Comparison of ENCODE assay signal across 10 cellular contexts in the genomic region with DNA sequence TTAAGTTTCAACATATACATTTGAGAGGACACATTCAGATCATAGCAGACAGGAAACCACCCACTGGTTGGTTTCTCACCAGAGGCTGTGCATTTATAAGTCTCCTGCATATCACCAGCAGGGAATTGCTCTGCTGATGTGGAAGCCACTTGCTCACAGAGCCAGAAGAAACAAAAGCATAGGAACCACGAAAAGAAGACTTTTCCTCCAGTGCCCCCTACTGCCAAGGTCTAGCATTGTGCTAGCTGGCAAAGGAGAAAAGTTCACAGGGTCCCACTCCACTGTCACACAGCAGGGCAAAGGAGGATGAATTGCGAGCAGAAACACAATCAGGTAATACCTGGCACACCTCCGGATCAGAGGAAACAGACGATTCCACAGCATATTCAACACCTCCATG. TPM values are rescaled to one million over a fixed set of nuclear protein-coding genes. Genes with fewer than 3 reads are reported as not detected.
DNase-seq lines count a peak whose midpoint lies in the region; ATAC-seq, FAIRE-seq and TF ChIP-seq lines count a peak whose summit lies in the region.
"Had no signal": no experiment of that assay in that cellular context is flagged by ENCODE, and none has a peak within 500 bp of the region (broad histone marks: within the 10 kb centered on the region; RNA-seq: fewer than 3 reads in every experiment).

No MANE protein-coding gene starts in this region.

- no peaks in the 10 kb centered on the region for H3K9me3 ChIP-seq in Panc1 (ENCODE audit: control insufficient read depth, insufficient read depth, low read depth, low read length)
- no peaks in the 10 kb centered on the region for H3K9me3 ChIP-seq in keratinocyte (ENCODE audit: control insufficient read depth, low read depth, low read length)

- H3K27me3 ChIP-seq in BJ (ENCODE audit: control insufficient read depth, insufficient read depth, low read length) (no peaks in the 10 kb centered on the region), Panc1 (ENCODE audit: control insufficient read depth, insufficient read depth, low read length) (no peaks in the 10 kb centered on the region; the same call in 1 of the 2 replicates), keratinocyte (ENCODE audit: control insufficient read depth, extremely low read depth, insufficient read depth, low read length) (no peaks in the 10 kb centered on the region)

- H3K79me2 ChIP-seq in keratinocyte (ENCODE audit: control insufficient read depth, insufficient read depth, low read length), result no peaks in the 10 kb centered on the region

- in situ Hi-C loops in Panc1 (cut with HindIII; ENCODE audit: low pct_unique_long_range_greater_than_20kb, low sequenced_read_pairs), result no loop called here

- H4K20me1 ChIP-seq in keratinocyte (ENCODE audit: control insufficient read depth, extremely low read depth, insufficient read depth, low read length), result no peaks in the 10 kb centered on the region

- H3K36me3 Mint-ChIP-seq in natural killer cell, result no peaks in the 10 kb centered on the region

- CTCF ChIA-PET in BJ (lab: Yijun Ruan, JAX) (interaction anchor here (0.7 kb wide), 1 partner anchor 231 kb away, joined by 3 read pairs; no protein-coding TSS in a partner anchor), Panc1 (lab: Charles Lee) (interaction anchor here (0.5 kb wide), 1 partner anchor 103 kb away, joined by 4 read pairs; no protein-coding TSS in a partner anchor)

- H3K4me1 Mint-ChIP-seq in natural killer cell, result no peaks in the 10 kb centered on the region

- H3K4me2 ChIP-seq in keratinocyte (ENCODE audit: control insufficient read depth, extremely low read depth, insufficient read depth, low read depth, low read length), result no peak overlapping the region

- TF ChIP-seq CTCF in BJ (IDR thresholded peaks at IDR 0.05; ENCODE audit: insufficient read depth, low read depth, low read length), result 0 out of 2 replicates have a peak, but pooled peaks have one; percentile 21
- peak; percentile 44 for TF ChIP-seq CTCF in Panc1 (IDR thresholded peaks at IDR 0.05)
- peak; percentile 23 to 43 (median 28) for TF ChIP-seq CTCF in keratinocyte (optimal IDR thresholded peaks at IDR 0.05 in 1 of 3, IDR thresholded peaks at IDR 0.05 in 1 of 3, conservative IDR thresholded peaks at IDR 0.05 in 1 of 3; ENCODE audit: extremely low read depth in 1 of 3, insufficient read depth in 2 of 3, low read length in 3 of 3)
- TF ChIP-seq CTCF in natural killer cell (IDR thresholded peaks at IDR 0.05), result no peak

- no peak overlapping the region for H3K27ac Mint-ChIP-seq in natural killer cell

- peaks cover 6 to 17% of the 10 kb centered on the region in 2 donors for H3K27me3 Mint-ChIP-seq in natural killer cell (ENCODE audit: low read depth in 2 of 2)

- H3K9me1 ChIP-seq in keratinocyte (ENCODE audit: control insufficient read depth, extremely low read depth, insufficient read depth, low read length), result no peaks in the 10 kb centered on the region

- POLR2A ChIA-PET in BJ (lab: Charles Lee) (no interaction called here), Panc1 (lab: Charles Lee) (no interaction called here)

- dilution Hi-C loops in keratinocyte (cut with MboI; ENCODE audit: extremely low pct_ligation_motif_present, low sequenced_read_pairs), result no loop called here

- no peak overlapping the region for H3K4me3 Mint-ChIP-seq in natural killer cell

- FAIRE-seq in keratinocyte (lab: Jason Lieb, UNC), result no peak

- no peak for ATAC-seq in Panc1
- ATAC-seq in natural killer cell, result no peak

- intact Hi-C loops in Panc1 (cut with micrococcal nuclease; ENCODE audit: unreplicated experiment) (no loop called here), natural killer cell (cut with micrococcal nuclease) (no loop called here)

- DNase-seq in BJ (ENCODE audit: low read depth) (no peak), H4 (ENCODE audit: low spot score) (peak; percentile 9), Panc1 (ENCODE audit: low read depth, low spot score) (no peak), keratinocyte (ENCODE audit: low read depth, low spot score) (no peak), natural killer cell (no peak), ecto neural progenitor cell (ENCODE audit: low spot score) (no peak), kidney glomerular epithelial cell (lab: John Stamatoyannopoulos, UW) (no peak)
- no peak for DNase-seq in activated CD8-positive, alpha-beta memory T cell treated with anti-CD3 and anti-CD28 coated beads for 24 hours
- DNase-seq: activated CD4-positive, alpha-beta T cell treated with anti-CD3 and anti-CD28 coated beads, Interleukin-2, amount 50 U/mL, for 1 hour; SHP77 had no signal

- no peaks in the 10 kb centered on the region for H3K9me3 Mint-ChIP-seq in natural killer cell

- H3K36me3 ChIP-seq in BJ (ENCODE audit: control insufficient read depth, insufficient read depth, low read length), result no peaks in the 10 kb centered on the region
- H3K36me3 ChIP-seq in Panc1 (ENCODE audit: control insufficient read depth, insufficient read depth, low read length), result no peaks in the 10 kb centered on the region
- H3K36me3 ChIP-seq in keratinocyte (ENCODE audit: control insufficient read depth in 2 of 2, extremely low read depth in 1 of 2, insufficient read depth in 2 of 2, low read length in 2 of 2), result no peaks in the 10 kb centered on the region

- H3K27ac ChIP-seq in Panc1 (ENCODE audit: low read length) (no peak overlapping the region), keratinocyte (ENCODE audit: control insufficient read depth, insufficient read depth, low read length) (no peak overlapping the region)

- no TSS peak for BruUV-seq in Panc1 (replicated peaks; lab: Mats Ljungman, UMichigan)

- no peak overlapping the region for H3K9ac ChIP-seq in keratinocyte (ENCODE audit: control insufficient read depth, extremely low read depth, insufficient read depth, low read length)

- H3K4me3 ChIP-seq in BJ (ENCODE audit: low read depth, low read length) (no peak overlapping the region), Panc1 (ENCODE audit: low read depth in 2 of 2, low read length in 2 of 2) (no peak overlapping the region), keratinocyte (ENCODE audit: control insufficient read depth in 2 of 3, extremely low read depth in 1 of 3, insufficient read depth in 2 of 3, low read depth in 1 of 3, low read length in 3 of 3) (no peak overlapping the region)

- H2AFZ ChIP-seq in keratinocyte (ENCODE audit: control insufficient read depth, low read length), result no peak overlapping the region

- H3K4me1 ChIP-seq in Panc1 (ENCODE audit: control insufficient read depth, insufficient read depth, low read length) (no peaks in the 10 kb centered on the region), keratinocyte (ENCODE audit: control insufficient read depth, extremely low read depth, insufficient read depth, low read length) (no peaks in the 10 kb centered on the region)

RNA-seq across cellular contexts. Expression of gene ISX, which starts 28.9 kb away (rescaled TPM):
- polyA plus RNA-seq in BJ (2011; rRNA removed), result not detected in 2 replicates
- not detected in 2 replicates for polyA minus RNA-seq in BJ (2011; rRNA and poly(A)+ RNA removed)
- not detected in 2 replicates for total RNA-seq in H4 (2014; rRNA removed; shearing (Covaris generic))
- total RNA-seq in Panc1 (2021; ENCODE audit: unreplicated experiment), result not detected
- not detected for polyA plus RNA-seq in Panc1 (2012; ENCODE audit: insufficient read length)
- polyA plus RNA-seq in keratinocyte, result not detected in 3 replicates
- not detected for polyA plus RNA-seq in keratinocyte (2011; ENCODE audit: low read depth)
- polyA plus RNA-seq in keratinocyte (2011; cell fraction: cytosol; rRNA removed), result not detected in 2 replicates
- polyA plus RNA-seq in keratinocyte (2011; cell fraction: nucleus; rRNA removed), result not detected in 2 replicates
- not detected in 2 replicates for polyA plus RNA-seq in keratinocyte (2012; ENCODE audit: low replicate concordance)
- not detected in 3 replicates for polyA minus RNA-seq in keratinocyte
- not detected for polyA minus RNA-seq in keratinocyte (2011; cell fraction: cytosol; rRNA and poly(A)+ RNA removed)
- polyA minus RNA-seq in keratinocyte (2011; cell fraction: nucleus; rRNA and poly(A)+ RNA removed), result not detected in 2 replicates
- not detected for total RNA-seq in natural killer cell
